19 cellular contexts compared by ENCODE assay signal in the genomic region with DNA sequence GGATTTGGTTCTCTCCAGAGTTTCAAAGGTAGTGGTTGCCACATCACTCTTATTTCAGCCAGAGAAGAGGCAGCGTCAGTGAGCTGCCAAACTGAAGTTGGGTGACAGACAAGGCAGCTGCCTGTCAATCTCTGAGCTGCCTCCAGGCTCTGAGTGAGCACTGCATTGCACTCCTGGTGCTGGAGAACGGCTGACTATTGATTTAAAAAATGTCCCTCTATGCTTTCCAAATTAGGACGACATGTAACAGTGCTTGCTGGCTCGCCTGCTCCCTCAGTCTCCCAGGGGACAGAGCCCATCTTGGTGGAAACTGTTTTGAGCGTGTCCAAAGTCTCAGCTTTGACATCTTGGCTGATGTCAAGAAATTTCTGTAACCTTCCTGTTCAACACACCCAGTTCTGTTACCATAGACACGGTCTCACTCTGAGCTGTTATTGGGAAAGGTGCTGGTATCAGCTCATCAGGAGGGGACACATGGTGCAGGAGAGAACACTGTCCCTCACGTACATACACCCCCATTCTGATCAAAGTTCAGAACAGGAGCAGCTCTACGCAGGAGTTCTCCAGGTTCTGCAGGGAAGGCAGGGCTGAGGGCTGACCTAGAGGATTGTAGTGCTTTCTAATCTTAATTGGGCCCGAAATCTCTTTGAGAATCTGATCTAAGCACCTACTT. TPM values are rescaled to one million over a fixed set of nuclear protein-coding genes. Genes with fewer than 3 reads are reported as not detected.
A peak's percentile ranks its signal among the peaks of the same experiment; 100 is the strongest.
DNase-seq lines count a peak whose midpoint lies in the region; ATAC-seq and TF ChIP-seq lines count a peak whose summit lies in the region.
"Had no signal": no experiment of that assay in that cellular context is flagged by ENCODE, and none has a peak within 500 bp of the region (broad histone marks: within the 10 kb centered on the region; RNA-seq: fewer than 3 reads in every experiment).

No MANE protein-coding gene starts in this region.

- H3K4me1 ChIP-seq in heart right ventricle (peaks cover 2 to 59% (median 48%) of the 10 kb centered on the region in 9 donors), vagina (peaks cover 35% of the 10 kb centered on the region)
- H3K4me1 ChIP-seq: Caco-2 had no signal

- no peak for TF ChIP-seq CTCF in heart right ventricle (IDR thresholded peaks at IDR 0.05)
- TF ChIP-seq CTCF in natural killer cell (IDR thresholded peaks at IDR 0.05): no peak
- TF ChIP-seq CTCF in vagina (IDR thresholded peaks at IDR 0.05): no peak

- intact Hi-C loops in heart right ventricle (cut with DNase I) (no loop called here), cardiac septum (cut with DNase I) (no loop called here), left ventricle myocardium superior (cut with micrococcal nuclease) (no loop called here), natural killer cell (cut with micrococcal nuclease) (no loop called here), vagina (cut with DNase I) (no loop called here)

- no peak for TF ChIP-seq POLR2A in vagina (IDR thresholded peaks at IDR 0.05)

- H3K27ac ChIP-seq in heart right ventricle: peak overlapping the region in 8 of 10 donors; percentile 16 to 77 (median 56)
- H3K27ac ChIP-seq in vagina: peak overlapping the region; percentile 14
- H3K27ac ChIP-seq: parathyroid adenoma had no signal

- peak in 1 of 2 donors; percentile 29 for DNase-seq in heart right ventricle
- DNase-seq in cardiac septum (ENCODE audit: low spot score): no peak
- no peak for DNase-seq in left ventricle myocardium superior
- DNase-seq in natural killer cell: no peak
- DNase-seq in vagina (ENCODE audit: extremely low spot score in 2 of 2): no peak
- no peak for DNase-seq in kidney tubule cell (ENCODE audit: low spot score)
- DNase-seq in stimulated activated CD4-positive, alpha-beta T cell treated with anti-CD3 and anti-CD28 coated beads, Interleukin-2, amount 100 ng/mL, for 48 hours: no peak
- DNase-seq: activated CD4-positive, alpha-beta memory T cell treated with anti-CD3 and anti-CD28 coated beads, Interleukin-2, amount 10 ng/mL, durations not matched to agents 7 days and 5 days; Caco-2; GOT3; islet precursor cell; NCI-H1694 treated with DMSO at 0.1 percent for 48 hours; NCI-H226; stimulated activated naive CD4-positive, alpha-beta T cell treated with Interleukin-2 at 50 U/mL for 16 hours; T-cell had no signal

- H3K9me3 ChIP-seq in heart right ventricle (no peaks in the 10 kb centered on the region), vagina (no peaks in the 10 kb centered on the region)
- H3K9me3 ChIP-seq: Caco-2 had no signal

- H3K4me3 Mint-ChIP-seq in natural killer cell: peak overlapping the region; percentile 14
- H3K4me3 Mint-ChIP-seq: activated CD4-positive, alpha-beta memory T cell treated with anti-CD3 and anti-CD28 coated beads, Interleukin-2, amount 10 ng/mL, durations not matched to agents 7 days and 5 days; activated T-helper 1 cell treated with anti-CD3 and anti-CD28 coated beads, Interleukin-12 subunit alpha, Interleukin-12 subunit beta, Interleukin-2, Interleukin-4 antibody, amounts not matched to agents 30 ng/mL and 10 ng/mL and 1 ng/mL, durations not matched to agents 14 hours and 24 hours and 36 hours; T-cell had no signal

- H3K36me3 ChIP-seq in heart right ventricle (peaks cover 0 to 65% (median 21%) of the 10 kb centered on the region in 9 donors), vagina (peaks cover 0 to 15% of the 10 kb centered on the region in 2 donors)

- peaks cover 26 to 32% of the 10 kb centered on the region in 2 donors for H3K4me1 Mint-ChIP-seq in natural killer cell

- H3K9me3 Mint-ChIP-seq in natural killer cell: no peaks in the 10 kb centered on the region
- H3K9me3 Mint-ChIP-seq: activated CD4-positive, alpha-beta memory T cell treated with anti-CD3 and anti-CD28 coated beads, Interleukin-2, amount 10 ng/mL, durations not matched to agents 7 days and 5 days; activated T-helper 1 cell treated with anti-CD3 and anti-CD28 coated beads, Interleukin-12 subunit alpha, Interleukin-12 subunit beta, Interleukin-2, Interleukin-4 antibody, amounts not matched to agents 30 ng/mL and 10 ng/mL and 1 ng/mL, durations not matched to agents 14 hours and 24 hours and 36 hours; T-cell had no signal

- no peak overlapping the region for H3K4me3 ChIP-seq in heart right ventricle
- H3K4me3 ChIP-seq in vagina: no peak overlapping the region

- ATAC-seq in heart right ventricle: peak in 6 of 8 donors; percentile 22 to 64 (median 48)
- ATAC-seq in left ventricle myocardium superior: peak; percentile 45
- ATAC-seq in natural killer cell: peak; percentile 23 to 30 (median 25)
- ATAC-seq in HG02885 (IDR thresholded peaks at IDR 0.05; ENCODE audit: poor library complexity, unreplicated experiment): no peak
- ATAC-seq: T-cell had no signal

- H3K36me3 Mint-ChIP-seq in natural killer cell: no peaks in the 10 kb centered on the region

- H3K27me3 ChIP-seq in heart right ventricle (no peaks in the 10 kb centered on the region), vagina (no peaks in the 10 kb centered on the region)

- 50 to 57% methylated on average over 9 of the region's 9 CpGs for WGBS in heart right ventricle, 2 donors

- H3K27me3 Mint-ChIP-seq in natural killer cell (ENCODE audit: low read depth in 2 of 2): no peaks in the 10 kb centered on the region
- H3K27me3 Mint-ChIP-seq: activated CD4-positive, alpha-beta memory T cell treated with anti-CD3 and anti-CD28 coated beads, Interleukin-2, amount 10 ng/mL, durations not matched to agents 7 days and 5 days; T-cell had no signal

- H3K27ac Mint-ChIP-seq in natural killer cell: peak overlapping the region; percentile 80 to 89
- H3K27ac Mint-ChIP-seq: activated CD4-positive, alpha-beta memory T cell treated with anti-CD3 and anti-CD28 coated beads, Interleukin-2, amount 10 ng/mL, durations not matched to agents 7 days and 5 days; activated T-helper 1 cell treated with anti-CD3 and anti-CD28 coated beads, Interleukin-12 subunit alpha, Interleukin-12 subunit beta, Interleukin-2, Interleukin-4 antibody, amounts not matched to agents 30 ng/mL and 10 ng/mL and 1 ng/mL, durations not matched to agents 14 hours and 24 hours and 36 hours had no signal

RNA-seq across cellular contexts. Expression of a gene that starts 15.7 kb away (rescaled TPM):
- 10 to 100 TPM in 5 of 10 donors, 1 to 10 TPM in 5; 4.9 to 16.6 (median 9.6) TPM for total RNA-seq in heart right ventricle
- 1 to 10 TPM; 3.6 to 3.7 TPM for polyA plus RNA-seq in heart right ventricle
- total RNA-seq in cardiac septum: 4.9 TPM
- 11.1 TPM for total RNA-seq in left ventricle myocardium superior
- under 1 TPM in 1 of 3 donors, not detected in 2; 0.05 TPM for total RNA-seq in natural killer cell
- 3.2 TPM for total RNA-seq in vagina
- total RNA-seq: Caco-2, M059J had no signal

RNA-seq across cellular contexts. Expression of a gene that starts 18.6 kb away (rescaled TPM):
- 100 to 1,000 TPM in 6 of 10 donors, 10 to 100 TPM in 4; 82.1 to 192 (median 141) TPM for total RNA-seq in heart right ventricle
- polyA plus RNA-seq in heart right ventricle: 10 to 100 TPM; 50.1 to 69.8 TPM
- total RNA-seq in cardiac septum: 115 TPM
- total RNA-seq in left ventricle myocardium superior: 107 TPM
- 100 to 1,000 TPM; 106 to 125 (median 115) TPM for total RNA-seq in natural killer cell
- total RNA-seq in vagina: 79.1 TPM

RNA-seq across cellular contexts. Expression of a gene that starts 26.6 kb away (rescaled TPM):
- total RNA-seq in heart right ventricle: 100 to 1,000 TPM in 6 of 10 donors, 10 to 100 TPM in 4; 84.6 to 130 (median 102) TPM
- 10 to 100 TPM; 20.3 to 44.9 TPM for polyA plus RNA-seq in heart right ventricle
- 104 TPM for total RNA-seq in cardiac septum
- 99.8 TPM for total RNA-seq in left ventricle myocardium superior
- total RNA-seq in natural killer cell: 10 to 100 TPM; 20.6 to 29.2 (median 21.3) TPM
- total RNA-seq in vagina: 37.8 TPM
